12 cellular contexts compared by ENCODE assay signal in genomic region chr13:41065098-41065497, GRCh38. TPM values are rescaled to one million over a fixed set of nuclear protein-coding genes. Genes with fewer than 3 reads are reported as not detected.
A peak's percentile ranks its signal among the peaks of the same experiment; 100 is the strongest.
DNase-seq lines count a peak whose midpoint lies in the region; ATAC-seq and TF ChIP-seq lines count a peak whose summit lies in the region.
"Had no signal": no experiment of that assay in that cellular context is flagged by ENCODE, and none has a peak within 500 bp of the region (broad histone marks: within the 10 kb centered on the region; RNA-seq: fewer than 3 reads in every experiment).

No MANE protein-coding gene starts in this region.

- no peak overlapping the region for H3K4me3 ChIP-seq in AG04450 (ENCODE audit: low read depth, low read length)
- H3K4me3 ChIP-seq in coronary artery = no peak overlapping the region

- H3K9me3 Mint-ChIP-seq in HFFc6 (no peaks in the 10 kb centered on the region), T-cell (no peaks in the 10 kb centered on the region)
- no peaks in the 10 kb centered on the region for H3K9me3 Mint-ChIP-seq in activated CD4-positive, alpha-beta T cell treated with anti-CD3 and anti-CD28 coated beads, Interleukin-2, amount 10 ng/mL, durations not matched to agents 24 days and 14 days
- H3K9me3 Mint-ChIP-seq: CD4-positive, alpha-beta T cell had no signal

- DNase-seq in AG04450 (ENCODE audit: low read depth, low spot score) = peak; percentile 75
- DNase-seq in HFFc6 = peak; percentile 51
- no peak for DNase-seq in coronary artery (ENCODE audit: low spot score)
- DNase-seq in myocyte (ENCODE audit: low read depth) = peak; percentile 41
- DNase-seq in T-cell = no peak
- DNase-seq in KG1 (lab: John Stamatoyannopoulos, UW) = no peak
- no peak for DNase-seq in activated CD4-positive, alpha-beta T cell treated with anti-CD3 and anti-CD28 coated beads, Interleukin-2, amount 10 ng/mL, durations not matched to agents 24 days and 14 days
- DNase-seq: CD4-positive, alpha-beta T cell; central memory CD4-positive, alpha-beta T cell; hypothalamus; NCI-H2029 treated with DMSO at 0.1 percent for 48 hours had no signal

- H3K27ac ChIP-seq in AG04450 (ENCODE audit: low read depth, low read length) (no peak overlapping the region), coronary artery (peak overlapping the region; percentile 96 to 99)

- ATAC-seq in T-cell (replicated peaks in 1 of 4) = no peak
- ATAC-seq in esophagus mucosa = no peak

- POLR2A ChIA-PET in AG04450 (lab: Yijun Ruan, JAX) = interaction anchor here (0.5 to 0.7 kb wide), 5 partner anchors 26 to 1044 kb away, joined by 3 to 13 read pairs (median 4); no protein-coding TSS in a partner anchor
- POLR2A ChIA-PET in T-cell (lab: Charles Lee) = interaction anchor here (0.6 to 0.7 kb wide), 3 partner anchors 9 to 87 kb away, joined by 4 to 7 read pairs (median 6); no protein-coding TSS in a partner anchor

- no peaks in the 10 kb centered on the region for H3K27me3 ChIP-seq in AG04450 (ENCODE audit: control insufficient read depth, insufficient read depth, low read length)

- CTCF ChIA-PET in AG04450 (lab: Charles Lee) = no interaction called here
- CTCF ChIA-PET in T-cell (lab: Charles Lee) = interaction anchor here in 1 of 2 donors (0.7 to 1.2 kb wide), 2 partner anchors 49 to 895 kb away, joined by 3 read pairs; no protein-coding TSS in a partner anchor

- H3K36me3 Mint-ChIP-seq in HFFc6 (ENCODE audit: low read depth) = peaks cover 23% of the 10 kb centered on the region; the same call in 1 of the 2 replicates
- peaks cover 29% of the 10 kb centered on the region for H3K36me3 Mint-ChIP-seq in T-cell
- peaks cover 44% of the 10 kb centered on the region for H3K36me3 Mint-ChIP-seq in activated CD4-positive, alpha-beta T cell treated with anti-CD3 and anti-CD28 coated beads, Interleukin-2, amount 10 ng/mL, durations not matched to agents 24 days and 14 days (ENCODE audit: low read depth)

- H3K27ac Mint-ChIP-seq in HFFc6 (peak overlapping the region; percentile 86), T-cell (peak overlapping the region in 1 of 2 donors; percentile 25)
- no peak overlapping the region for H3K27ac Mint-ChIP-seq in activated CD4-positive, alpha-beta T cell treated with anti-CD3 and anti-CD28 coated beads, Interleukin-2, amount 10 ng/mL, durations not matched to agents 24 days and 14 days
- H3K27ac Mint-ChIP-seq: CD4-positive, alpha-beta T cell had no signal

- H3K27me3 Mint-ChIP-seq in HFFc6 (ENCODE audit: insufficient read depth) (peaks cover 7% of the 10 kb centered on the region), T-cell (no peaks in the 10 kb centered on the region)
- peaks cover 5% of the 10 kb centered on the region for H3K27me3 Mint-ChIP-seq in activated CD4-positive, alpha-beta T cell treated with anti-CD3 and anti-CD28 coated beads, Interleukin-2, amount 10 ng/mL, durations not matched to agents 24 days and 14 days

- TF ChIP-seq CTCF in AG04450 (IDR thresholded peaks at IDR 0.05; ENCODE audit: low read depth, low read length) (no peak), HFFc6 (IDR thresholded peaks at IDR 0.05) (no peak), coronary artery (IDR thresholded peaks at IDR 0.05) (no peak)

- peak overlapping the region; percentile 89 for H3K4me3 Mint-ChIP-seq in HFFc6
- H3K4me3 Mint-ChIP-seq in T-cell = no peak overlapping the region
- H3K4me3 Mint-ChIP-seq in activated CD4-positive, alpha-beta T cell treated with anti-CD3 and anti-CD28 coated beads, Interleukin-2, amount 10 ng/mL, durations not matched to agents 24 days and 14 days = no peak overlapping the region

- no peaks in the 10 kb centered on the region for H3K9me3 ChIP-seq in AG04450 (ENCODE audit: control insufficient read depth, insufficient read depth, low read length)

- H3K4me1 Mint-ChIP-seq in HFFc6 (ENCODE audit: low read depth) = peaks cover 36% of the 10 kb centered on the region
- peaks cover 24 to 36% (median 31%) of the 10 kb centered on the region in 3 donors for H3K4me1 Mint-ChIP-seq in T-cell
- peaks cover 24% of the 10 kb centered on the region for H3K4me1 Mint-ChIP-seq in activated CD4-positive, alpha-beta T cell treated with anti-CD3 and anti-CD28 coated beads, Interleukin-2, amount 10 ng/mL, durations not matched to agents 24 days and 14 days

- intact Hi-C loops in activated CD4-positive, alpha-beta T cell treated with anti-CD3 and anti-CD28 coated beads, Interleukin-2, amount 10 ng/mL, durations not matched to agents 24 days and 14 days (cut with micrococcal nuclease) = no loop called here

RNA-seq across cellular contexts. Expression of gene WBP4, which starts 3.8 kb away (rescaled TPM):
- 11.9 and 18.3 TPM in 2 replicates for polyA plus RNA-seq in AG04450 (2011; rRNA removed)
- polyA minus RNA-seq in AG04450 (2011; rRNA and poly(A)+ RNA removed) = 2.9 and 4.6 TPM in 2 replicates
- total RNA-seq in HFFc6 (2021; fragmentation: NEBNext Ultra II Directional; extraction: Animal tissue kit (Norgen Biotek cat#: 25700)) = 10 to 100 TPM; 12.0 to 16.2 (median 14.6) TPM
- total RNA-seq in myocyte (9.9 and 12.1 TPM in 2 replicates), T-cell (1 to 10 TPM; 4.3 to 7.6 (median 4.8) TPM), esophagus mucosa (5.3 TPM)
- polyA plus RNA-seq in myocyte (2012) = 6.3 TPM
- total RNA-seq in activated CD4-positive, alpha-beta T cell treated with anti-CD3 and anti-CD28 coated beads, Interleukin-2, amount 10 ng/mL, durations not matched to agents 24 days and 14 days = 13.3 and 14.1 TPM in 2 replicates

RNA-seq across cellular contexts. Expression of gene ELF1, which starts 46.0 kb away (rescaled TPM):
- 37.8 and 46.8 TPM in 2 replicates for polyA plus RNA-seq in AG04450 (2011; rRNA removed)
- 31.0 and 42.2 TPM in 2 replicates for polyA minus RNA-seq in AG04450 (2011; rRNA and poly(A)+ RNA removed)
- 10 to 100 TPM; 25.5 to 37.7 (median 33.4) TPM for total RNA-seq in HFFc6 (2021; fragmentation: NEBNext Ultra II Directional; extraction: Animal tissue kit (Norgen Biotek cat#: 25700))
- total RNA-seq in myocyte (21.5 and 25.0 TPM in 2 replicates), T-cell (100 to 1,000 TPM; 133 to 221 (median 146) TPM), esophagus mucosa (68.9 TPM)
- polyA plus RNA-seq in myocyte (2012) = 18.1 TPM
- total RNA-seq in activated CD4-positive, alpha-beta T cell treated with anti-CD3 and anti-CD28 coated beads, Interleukin-2, amount 10 ng/mL, durations not matched to agents 24 days and 14 days = 65.0 and 65.8 TPM in 2 replicates

Comparison
In these comparisons a context has a peak if more than half of its experiments do, and no peak if none do; other contexts are left out.
1. DNase-seq: peak in AG04450 (single experiment), HFFc6 (single experiment) and myocyte (single experiment); none in coronary artery (single experiment), T-cell (0 of 34), KG1 (single experiment) and activated CD4-positive, alpha-beta T cell treated with anti-CD3 and anti-CD28 coated beads, Interleukin-2, amount 10 ng/mL, durations not matched to agents 24 days and 14 days (single experiment).